Comparison of ENCODE assay signal across 1 cellular context in genomic region chr1:44213222-44214112, GRCh38.
TF ChIP-seq lines count a peak whose summit lies in the region.

DMAP1 (plus strand) TSS chr1:44213471; CDS start chr1:44213754, 283 bp downstream.

TF ChIP-seq in K562, 482 proteins besides CTCF, POLR2A, EP300 and RAD21 (continued from another document and continues in another):
- TF ChIP-seq, protein P1, sequence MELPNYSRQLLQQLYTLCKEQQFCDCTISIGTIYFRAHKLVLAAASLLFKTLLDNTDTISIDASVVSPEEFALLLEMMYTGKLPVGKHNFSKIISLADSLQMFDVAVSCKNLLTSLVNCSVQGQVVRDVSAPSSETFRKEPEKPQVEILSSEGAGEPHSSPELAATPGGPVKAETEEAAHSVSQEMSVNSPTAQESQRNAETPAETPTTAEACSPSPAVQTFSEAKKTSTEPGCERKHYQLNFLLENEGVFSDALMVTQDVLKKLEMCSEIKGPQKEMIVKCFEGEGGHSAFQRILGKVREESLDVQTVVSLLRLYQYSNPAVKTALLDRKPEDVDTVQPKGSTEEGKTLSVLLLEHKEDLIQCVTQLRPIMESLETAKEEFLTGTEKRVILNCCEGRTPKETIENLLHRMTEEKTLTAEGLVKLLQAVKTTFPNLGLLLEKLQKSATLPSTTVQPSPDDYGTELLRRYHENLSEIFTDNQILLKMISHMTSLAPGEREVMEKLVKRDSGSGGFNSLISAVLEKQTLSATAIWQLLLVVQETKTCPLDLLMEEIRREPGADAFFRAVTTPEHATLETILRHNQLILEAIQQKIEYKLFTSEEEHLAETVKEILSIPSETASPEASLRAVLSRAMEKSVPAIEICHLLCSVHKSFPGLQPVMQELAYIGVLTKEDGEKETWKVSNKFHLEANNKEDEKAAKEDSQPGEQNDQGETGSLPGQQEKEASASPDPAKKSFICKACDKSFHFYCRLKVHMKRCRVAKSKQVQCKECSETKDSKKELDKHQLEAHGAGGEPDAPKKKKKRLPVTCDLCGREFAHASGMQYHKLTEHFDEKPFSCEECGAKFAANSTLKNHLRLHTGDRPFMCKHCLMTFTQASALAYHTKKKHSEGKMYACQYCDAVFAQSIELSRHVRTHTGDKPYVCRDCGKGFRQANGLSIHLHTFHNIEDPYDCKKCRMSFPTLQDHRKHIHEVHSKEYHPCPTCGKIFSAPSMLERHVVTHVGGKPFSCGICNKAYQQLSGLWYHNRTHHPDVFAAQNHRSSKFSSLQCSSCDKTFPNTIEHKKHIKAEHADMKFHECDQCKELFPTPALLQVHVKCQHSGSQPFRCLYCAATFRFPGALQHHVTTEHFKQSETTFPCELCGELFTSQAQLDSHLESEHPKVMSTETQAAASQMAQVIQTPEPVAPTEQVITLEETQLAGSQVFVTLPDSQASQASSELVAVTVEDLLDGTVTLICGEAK (IDR thresholded peaks at IDR 0.05): peak; percentile 100
- TF ChIP-seq, protein P1 (CRISPR knock-in tag; IDR thresholded peaks at IDR 0.05): no peak
- TF ChIP-seq, protein P2, sequence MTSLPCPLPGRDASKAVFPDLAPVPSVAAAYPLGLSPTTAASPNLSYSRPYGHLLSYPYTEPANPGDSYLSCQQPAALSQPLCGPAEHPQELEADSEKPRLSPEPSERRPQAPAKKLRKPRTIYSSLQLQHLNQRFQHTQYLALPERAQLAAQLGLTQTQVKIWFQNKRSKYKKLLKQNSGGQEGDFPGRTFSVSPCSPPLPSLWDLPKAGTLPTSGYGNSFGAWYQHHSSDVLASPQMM (CRISPR knock-in tag; IDR thresholded peaks at IDR 0.05): no peak
- TF ChIP-seq KHSRP (IDR thresholded peaks at IDR 0.05): no peak
- no peak for TF ChIP-seq BDP1 (IDR thresholded peaks at IDR 0.05; ENCODE audit: insufficient read depth, insufficient read length)
- TF ChIP-seq, protein P3, sequence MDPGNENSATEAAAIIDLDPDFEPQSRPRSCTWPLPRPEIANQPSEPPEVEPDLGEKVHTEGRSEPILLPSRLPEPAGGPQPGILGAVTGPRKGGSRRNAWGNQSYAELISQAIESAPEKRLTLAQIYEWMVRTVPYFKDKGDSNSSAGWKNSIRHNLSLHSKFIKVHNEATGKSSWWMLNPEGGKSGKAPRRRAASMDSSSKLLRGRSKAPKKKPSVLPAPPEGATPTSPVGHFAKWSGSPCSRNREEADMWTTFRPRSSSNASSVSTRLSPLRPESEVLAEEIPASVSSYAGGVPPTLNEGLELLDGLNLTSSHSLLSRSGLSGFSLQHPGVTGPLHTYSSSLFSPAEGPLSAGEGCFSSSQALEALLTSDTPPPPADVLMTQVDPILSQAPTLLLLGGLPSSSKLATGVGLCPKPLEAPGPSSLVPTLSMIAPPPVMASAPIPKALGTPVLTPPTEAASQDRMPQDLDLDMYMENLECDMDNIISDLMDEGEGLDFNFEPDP (CRISPR knock-in tag; IDR thresholded peaks at IDR 0.05): no peak
- TF ChIP-seq ZNF146 (CRISPR knock-in tag; IDR thresholded peaks at IDR 0.05; ENCODE audit: unreplicated experiment): no peak
- TF ChIP-seq ZNF184 (CRISPR knock-in tag; IDR thresholded peaks at IDR 0.05): no peak
- TF ChIP-seq ZNF41 (CRISPR knock-in tag; conservative IDR thresholded peaks at IDR 0.05): 0 out of 2 replicates have a peak, but pooled peaks have one; percentile 64
- TF ChIP-seq, protein P4, sequence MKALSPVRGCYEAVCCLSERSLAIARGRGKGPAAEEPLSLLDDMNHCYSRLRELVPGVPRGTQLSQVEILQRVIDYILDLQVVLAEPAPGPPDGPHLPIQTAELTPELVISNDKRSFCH (CRISPR knock-in tag; IDR thresholded peaks at IDR 0.05): no peak
- TF ChIP-seq, protein P4 (tag; IDR thresholded peaks at IDR 0.05): peak; percentile 89
- no peak for TF ChIP-seq PTTG1 (tag; IDR thresholded peaks at IDR 0.05; ENCODE audit: low read depth)
- TF ChIP-seq POLR2AphosphoS2 (IDR thresholded peaks at IDR 0.05; ENCODE audit: low read length): peak; percentile 82
- TF ChIP-seq HDAC6 (IDR thresholded peaks at IDR 0.05; ENCODE audit: low read depth, low read length): no peak
- no peak for TF ChIP-seq NKRF (IDR thresholded peaks at IDR 0.05; ENCODE audit: borderline replicate concordance)
- TF ChIP-seq, protein P5, sequence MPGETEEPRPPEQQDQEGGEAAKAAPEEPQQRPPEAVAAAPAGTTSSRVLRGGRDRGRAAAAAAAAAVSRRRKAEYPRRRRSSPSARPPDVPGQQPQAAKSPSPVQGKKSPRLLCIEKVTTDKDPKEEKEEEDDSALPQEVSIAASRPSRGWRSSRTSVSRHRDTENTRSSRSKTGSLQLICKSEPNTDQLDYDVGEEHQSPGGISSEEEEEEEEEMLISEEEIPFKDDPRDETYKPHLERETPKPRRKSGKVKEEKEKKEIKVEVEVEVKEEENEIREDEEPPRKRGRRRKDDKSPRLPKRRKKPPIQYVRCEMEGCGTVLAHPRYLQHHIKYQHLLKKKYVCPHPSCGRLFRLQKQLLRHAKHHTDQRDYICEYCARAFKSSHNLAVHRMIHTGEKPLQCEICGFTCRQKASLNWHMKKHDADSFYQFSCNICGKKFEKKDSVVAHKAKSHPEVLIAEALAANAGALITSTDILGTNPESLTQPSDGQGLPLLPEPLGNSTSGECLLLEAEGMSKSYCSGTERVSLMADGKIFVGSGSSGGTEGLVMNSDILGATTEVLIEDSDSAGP (CRISPR knock-in tag; IDR thresholded peaks at IDR 0.05): no peak
- TF ChIP-seq HNRNPLL (IDR thresholded peaks at IDR 0.05; ENCODE audit: low read depth, low read length, poor library complexity, severe bottlenecking): no peak
- peak; percentile 92 to 95 for TF ChIP-seq FOXK2 (conservative IDR thresholded peaks at IDR 0.05 in 1 of 2, IDR thresholded peaks at IDR 0.05 in 1 of 2; ENCODE audit: low read depth in 2 of 2)
- peak; percentile 96 for TF ChIP-seq RBM22 (IDR thresholded peaks at IDR 0.05; ENCODE audit: low read depth, low read length, poor library complexity, severe bottlenecking)
- no peak for TF ChIP-seq MCM3 (IDR thresholded peaks at IDR 0.05)
- TF ChIP-seq LEF1 (IDR thresholded peaks at IDR 0.05): peak; percentile 79; the same call in 1 of the 2 replicates
- TF ChIP-seq JUNB (CRISPR knock-in tag; conservative IDR thresholded peaks at IDR 0.05): no peak; the same call in 1 of the 2 replicates
- TF ChIP-seq, protein P6, sequence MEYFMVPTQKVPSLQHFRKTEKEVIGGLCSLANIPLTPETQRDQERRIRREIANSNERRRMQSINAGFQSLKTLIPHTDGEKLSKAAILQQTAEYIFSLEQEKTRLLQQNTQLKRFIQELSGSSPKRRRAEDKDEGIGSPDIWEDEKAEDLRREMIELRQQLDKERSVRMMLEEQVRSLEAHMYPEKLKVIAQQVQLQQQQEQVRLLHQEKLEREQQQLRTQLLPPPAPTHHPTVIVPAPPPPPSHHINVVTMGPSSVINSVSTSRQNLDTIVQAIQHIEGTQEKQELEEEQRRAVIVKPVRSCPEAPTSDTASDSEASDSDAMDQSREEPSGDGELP (CRISPR knock-in tag; IDR thresholded peaks at IDR 0.05; ENCODE audit: borderline replicate concordance): peak; percentile 84
- TF ChIP-seq MTA1 (IDR thresholded peaks at IDR 0.05; ENCODE audit: borderline replicate concordance): peak; percentile 31; the same call in 1 of the 2 replicates
- TF ChIP-seq NCOA2 (IDR thresholded peaks at IDR 0.05; ENCODE audit: partially characterized antibody in 2 of 2): no peak
- TF ChIP-seq ZNF165 (CRISPR knock-in tag; IDR thresholded peaks at IDR 0.05; ENCODE audit: borderline replicate concordance): peak; percentile 94
- TF ChIP-seq, protein P7, sequence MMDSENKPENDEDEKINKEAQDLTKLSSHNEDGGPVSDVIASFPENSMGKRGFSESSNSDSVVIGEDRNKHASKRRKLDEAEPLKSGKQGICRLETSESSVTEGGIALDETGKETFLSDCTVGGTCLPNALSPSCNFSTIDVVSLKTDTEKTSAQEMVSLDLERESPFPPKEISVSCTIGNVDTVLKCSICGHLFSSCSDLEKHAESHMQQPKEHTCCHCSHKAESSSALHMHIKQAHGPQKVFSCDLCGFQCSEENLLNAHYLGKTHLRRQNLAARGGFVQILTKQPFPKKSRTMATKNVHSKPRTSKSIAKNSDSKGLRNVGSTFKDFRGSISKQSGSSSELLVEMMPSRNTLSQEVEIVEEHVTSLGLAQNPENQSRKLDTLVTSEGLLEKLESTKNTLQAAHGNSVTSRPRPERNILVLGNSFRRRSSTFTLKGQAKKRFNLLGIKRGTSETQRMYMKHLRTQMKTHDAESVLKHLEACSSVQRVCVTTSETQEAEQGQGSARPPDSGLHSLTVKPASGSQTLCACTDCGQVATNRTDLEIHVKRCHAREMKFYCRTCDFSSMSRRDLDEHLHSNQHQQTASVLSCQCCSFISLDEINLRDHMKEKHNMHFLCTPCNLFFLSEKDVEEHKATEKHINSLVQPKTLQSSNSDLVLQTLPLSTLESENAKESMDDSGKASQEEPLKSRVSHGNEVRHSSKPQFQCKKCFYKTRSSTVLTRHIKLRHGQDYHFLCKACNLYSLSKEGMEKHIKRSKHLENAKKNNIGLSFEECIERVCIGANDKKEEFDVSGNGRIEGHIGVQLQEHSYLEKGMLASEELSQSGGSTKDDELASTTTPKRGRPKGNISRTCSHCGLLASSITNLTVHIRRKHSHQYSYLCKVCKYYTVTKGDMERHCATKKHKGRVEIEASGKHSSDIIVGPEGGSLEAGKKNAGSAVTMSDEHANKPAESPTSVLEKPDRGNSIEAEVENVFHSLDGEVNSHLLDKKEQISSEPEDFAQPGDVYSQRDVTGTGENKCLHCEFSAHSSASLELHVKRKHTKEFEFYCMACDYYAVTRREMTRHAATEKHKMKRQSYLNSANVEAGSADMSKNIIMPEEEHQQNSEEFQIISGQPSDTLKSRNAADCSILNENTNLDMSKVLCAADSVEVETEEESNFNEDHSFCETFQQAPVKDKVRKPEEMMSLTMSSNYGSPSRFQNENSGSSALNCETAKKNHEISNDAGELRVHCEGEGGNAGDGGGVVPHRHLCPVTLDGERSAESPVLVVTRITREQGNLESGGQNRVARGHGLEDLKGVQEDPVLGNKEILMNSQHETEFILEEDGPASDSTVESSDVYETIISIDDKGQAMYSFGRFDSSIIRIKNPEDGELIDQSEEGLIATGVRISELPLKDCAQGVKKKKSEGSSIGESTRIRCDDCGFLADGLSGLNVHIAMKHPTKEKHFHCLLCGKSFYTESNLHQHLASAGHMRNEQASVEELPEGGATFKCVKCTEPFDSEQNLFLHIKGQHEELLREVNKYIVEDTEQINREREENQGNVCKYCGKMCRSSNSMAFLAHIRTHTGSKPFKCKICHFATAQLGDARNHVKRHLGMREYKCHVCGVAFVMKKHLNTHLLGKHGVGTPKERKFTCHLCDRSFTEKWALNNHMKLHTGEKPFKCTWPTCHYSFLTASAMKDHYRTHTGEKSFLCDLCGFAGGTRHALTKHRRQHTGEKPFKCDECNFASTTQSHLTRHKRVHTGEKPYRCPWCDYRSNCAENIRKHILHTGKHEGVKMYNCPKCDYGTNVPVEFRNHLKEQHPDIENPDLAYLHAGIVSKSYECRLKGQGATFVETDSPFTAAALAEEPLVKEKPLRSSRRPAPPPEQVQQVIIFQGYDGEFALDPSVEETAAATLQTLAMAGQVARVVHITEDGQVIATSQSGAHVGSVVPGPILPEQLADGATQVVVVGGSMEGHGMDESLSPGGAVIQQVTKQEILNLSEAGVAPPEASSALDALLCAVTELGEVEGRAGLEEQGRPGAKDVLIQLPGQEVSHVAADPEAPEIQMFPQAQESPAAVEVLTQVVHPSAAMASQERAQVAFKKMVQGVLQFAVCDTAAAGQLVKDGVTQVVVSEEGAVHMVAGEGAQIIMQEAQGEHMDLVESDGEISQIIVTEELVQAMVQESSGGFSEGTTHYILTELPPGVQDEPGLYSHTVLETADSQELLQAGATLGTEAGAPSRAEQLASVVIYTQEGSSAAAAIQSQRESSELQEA (IDR thresholded peaks at IDR 0.05; ENCODE audit: low read depth): no peak
